ENCODE assay signal across 1 cellular context in the genomic region with DNA sequence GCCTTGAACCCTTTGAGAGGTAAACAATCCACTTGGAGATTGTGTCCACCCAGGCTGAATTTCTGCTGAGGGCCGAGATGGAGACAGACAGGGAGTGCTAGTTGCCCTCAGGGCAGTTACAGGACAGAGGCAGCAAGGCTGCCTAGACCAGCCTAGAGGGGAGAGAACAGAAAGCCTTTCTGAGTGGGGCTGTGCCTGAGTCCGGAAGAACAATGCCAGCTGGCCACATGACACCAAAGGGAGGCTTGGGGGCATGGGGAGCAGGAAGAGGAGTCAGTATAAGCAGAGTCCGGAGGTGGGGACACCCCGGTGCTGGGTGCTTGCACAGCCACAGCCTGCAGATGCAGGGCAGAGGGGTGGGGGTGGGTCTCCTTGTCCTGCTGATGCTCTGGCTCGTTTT.
TF ChIP-seq lines count a peak whose summit lies in the region.

No MANE protein-coding gene starts in this region.

TF ChIP-seq in H1, 55 proteins besides CTCF, POLR2A, EP300 and RAD21 (continued from another document):
- TF ChIP-seq JUND (IDR thresholded peaks at IDR 0.05; ENCODE audit: low read length) = no peak
